Comparison of ENCODE assay signal across 8 cellular contexts in the genomic region with DNA sequence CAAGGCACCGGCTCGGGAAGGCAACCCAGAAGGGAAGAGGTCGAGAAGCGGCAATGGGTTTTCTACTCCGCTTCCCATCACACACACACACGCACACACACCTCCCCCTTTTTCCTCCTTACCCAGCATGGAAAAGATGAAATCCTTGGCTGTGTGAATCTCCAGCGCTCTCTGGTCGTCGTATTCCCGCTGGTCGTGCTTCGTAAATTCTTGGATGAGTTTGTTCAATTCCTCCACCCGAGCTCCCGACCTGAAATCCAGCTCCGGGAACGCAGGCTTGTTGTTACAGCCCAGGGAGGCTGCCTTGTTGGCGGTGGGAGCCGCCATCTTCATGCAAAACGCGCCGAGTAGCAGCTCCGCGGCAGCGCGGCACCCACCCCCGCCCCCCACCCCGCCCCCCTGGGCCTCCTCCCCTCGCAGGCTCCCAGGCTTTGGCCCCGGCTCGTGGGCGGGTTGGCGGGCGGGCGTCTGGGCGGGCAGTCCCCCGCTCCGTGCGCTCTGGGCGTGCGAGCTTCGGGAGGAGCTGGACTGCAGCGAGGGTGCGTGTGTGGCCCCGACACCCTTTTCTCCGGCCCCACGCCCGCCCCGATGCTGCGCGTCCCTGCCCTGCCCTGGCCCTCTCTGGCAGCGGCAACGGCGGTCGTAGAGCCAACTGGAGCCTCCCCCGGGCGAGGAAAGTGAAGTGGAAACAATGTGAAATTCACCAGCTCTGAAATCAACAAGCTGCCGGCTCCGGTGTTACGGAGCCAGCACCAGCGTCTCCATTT. TPM values are rescaled to one million over a fixed set of nuclear protein-coding genes. Genes with fewer than 3 reads are reported as not detected.
DNase-seq lines count a peak whose midpoint lies in the region; ATAC-seq lines count a peak whose summit lies in the region.

A gene with protein sequence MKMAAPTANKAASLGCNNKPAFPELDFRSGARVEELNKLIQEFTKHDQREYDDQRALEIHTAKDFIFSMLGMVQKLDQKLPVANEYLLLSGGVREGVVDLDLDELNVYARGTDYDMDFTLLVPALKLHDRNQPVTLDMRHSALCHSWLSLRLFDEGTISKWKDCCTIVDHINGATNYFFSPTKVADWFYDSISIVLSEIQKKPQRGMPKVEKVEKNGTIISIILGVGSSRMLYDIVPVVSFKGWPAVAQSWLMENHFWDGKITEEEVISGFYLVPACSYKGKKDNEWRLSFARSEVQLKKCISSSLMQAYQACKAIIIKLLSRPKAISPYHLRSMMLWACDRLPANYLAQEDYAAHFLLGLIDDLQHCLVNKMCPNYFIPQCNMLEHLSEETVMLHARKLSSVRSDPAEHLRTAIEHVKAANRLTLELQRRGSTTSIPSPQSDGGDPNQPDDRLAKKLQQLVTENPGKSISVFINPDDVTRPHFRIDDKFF (minus strand): TSS at position 349 of the 767 bp plus-strand sequence. CDS start 16 bp downstream, at position 333.

- peak within 1 kb of the TSS; percentile 99 for H3K4me3 Mint-ChIP-seq in activated T-cell treated with anti-CD3 and anti-CD28 coated beads, Interleukin-2, amount 50 U/mL, for 72 hours
- H3K4me3 Mint-ChIP-seq in stimulated activated naive B cell treated with anti-CD40 and anti-IgM and Interleukin-4, amounts not matched to agents 10 μg/mL and 1 μg/mL and 100 μg/mL, for 72 hours: peak within 1 kb of the TSS; percentile 86

- 0 to 1% methylated on average over 51 to 59 of the region's 60 CpGs for WGBS in esophagus, 2 donors

- H3K27me3 ChIP-seq in esophagus (ENCODE audit: control insufficient read depth in 1 of 2, insufficient read depth in 2 of 2, low read length in 2 of 2): peaks cover 0 to 2% of the 10 kb centered on the region in 2 donors

- H3K27me3 Mint-ChIP-seq in activated T-cell treated with anti-CD3 and anti-CD28 coated beads, Interleukin-2, amount 50 U/mL, for 72 hours (ENCODE audit: low read depth): peaks cover 77% of the 10 kb centered on the region
- peaks cover 66 to 71% of the 10 kb centered on the region in 2 donors for H3K27me3 Mint-ChIP-seq in stimulated activated naive B cell treated with anti-CD40 and anti-IgM and Interleukin-4, amounts not matched to agents 10 μg/mL and 1 μg/mL and 100 μg/mL, for 72 hours

- DNase-seq in DMS 273 treated with DMSO at 0.1 percent for 48 hours (lab: John Stamatoyannopoulos, UW) (peak; percentile 81), HS-5 (ENCODE audit: low read depth) (peak; percentile 52), NOMO-1 treated with DMSO at 0.1 percent for 48 hours (lab: John Stamatoyannopoulos, UW; ENCODE audit: unreplicated experiment) (peak; percentile 67), mucosa of gallbladder (ENCODE audit: low spot score) (peak; percentile 69)
- DNase-seq in activated T-cell treated with anti-CD3 and anti-CD28 coated beads, Interleukin-2, amount 50 U/mL, for 72 hours: peak; percentile 64 to 73
- DNase-seq in stimulated activated naive B cell treated with anti-CD40 and anti-IgM and Interleukin-4, amounts not matched to agents 10 μg/mL and 1 μg/mL and 100 μg/mL, for 72 hours: peak; percentile 10

- H3K36me3 Mint-ChIP-seq in activated T-cell treated with anti-CD3 and anti-CD28 coated beads, Interleukin-2, amount 50 U/mL, for 72 hours (ENCODE audit: insufficient read depth in 2 of 2): peaks cover 6 to 9% of the 10 kb centered on the region in 2 donors
- peaks cover 0 to 4% of the 10 kb centered on the region in 2 donors for H3K36me3 Mint-ChIP-seq in stimulated activated naive B cell treated with anti-CD40 and anti-IgM and Interleukin-4, amounts not matched to agents 10 μg/mL and 1 μg/mL and 100 μg/mL, for 72 hours

- H3K27ac Mint-ChIP-seq in activated T-cell treated with anti-CD3 and anti-CD28 coated beads, Interleukin-2, amount 50 U/mL, for 72 hours: peak within 1 kb of the TSS; percentile 98
- peak within 1 kb of the TSS; percentile 85 for H3K27ac Mint-ChIP-seq in stimulated activated naive B cell treated with anti-CD40 and anti-IgM and Interleukin-4, amounts not matched to agents 10 μg/mL and 1 μg/mL and 100 μg/mL, for 72 hours

- H3K36me3 ChIP-seq in esophagus (ENCODE audit: control insufficient read depth in 2 of 2, insufficient read depth in 2 of 2, low read length in 1 of 2): no peaks in the 10 kb centered on the region

- no peaks in the 10 kb centered on the region for H3K9me3 Mint-ChIP-seq in activated T-cell treated with anti-CD3 and anti-CD28 coated beads, Interleukin-2, amount 50 U/mL, for 72 hours
- H3K9me3 Mint-ChIP-seq in stimulated activated naive B cell treated with anti-CD40 and anti-IgM and Interleukin-4, amounts not matched to agents 10 μg/mL and 1 μg/mL and 100 μg/mL, for 72 hours: no peaks in the 10 kb centered on the region

- H3K9me3 ChIP-seq in esophagus (ENCODE audit: control insufficient read depth in 2 of 2, insufficient read depth in 1 of 2, low read depth in 1 of 2, low read length in 1 of 2): no peaks in the 10 kb centered on the region

- H3K27ac ChIP-seq in esophagus (ENCODE audit: low read depth in 2 of 2, low read length in 1 of 2): peak within 1 kb of the TSS; percentile 90

- peak within 1 kb of the TSS; percentile 79 to 83 for H3K4me3 ChIP-seq in esophagus (ENCODE audit: low read depth in 1 of 2, low read length in 2 of 2)

- ATAC-seq in GM21381 (IDR thresholded peaks at IDR 0.05; ENCODE audit: unreplicated experiment): peak; percentile 52
- peak; percentile 75 to 77 for ATAC-seq in activated T-cell treated with anti-CD3 and anti-CD28 coated beads, Interleukin-2, amount 50 U/mL, for 72 hours (replicated peaks in 1 of 2)
- ATAC-seq in stimulated activated naive B cell treated with anti-CD40 and anti-IgM and Interleukin-4, amounts not matched to agents 10 μg/mL and 1 μg/mL and 100 μg/mL, for 72 hours (replicated peaks): peak; percentile 63 to 73

- H3K4me1 ChIP-seq in esophagus (ENCODE audit: control insufficient read depth in 2 of 2, insufficient read depth in 2 of 2, low read length in 1 of 2): no peaks in the 10 kb centered on the region

- H3K4me1 Mint-ChIP-seq in activated T-cell treated with anti-CD3 and anti-CD28 coated beads, Interleukin-2, amount 50 U/mL, for 72 hours (ENCODE audit: low read depth): peaks cover 28% of the 10 kb centered on the region
- H3K4me1 Mint-ChIP-seq in stimulated activated naive B cell treated with anti-CD40 and anti-IgM and Interleukin-4, amounts not matched to agents 10 μg/mL and 1 μg/mL and 100 μg/mL, for 72 hours: peaks cover 12 to 29% of the 10 kb centered on the region in 2 donors

RNA-seq across cellular contexts. Expression of the gene that starts here (rescaled TPM):
- total RNA-seq in activated T-cell treated with anti-CD3 and anti-CD28 coated beads, Interleukin-2, amount 50 U/mL, for 72 hours: 10 to 100 TPM; 10.5 to 26.9 TPM
- polyA plus RNA-seq in esophagus: 1 to 10 TPM in 1 of 2 donors, under 1 TPM in 1; 0.61 to 1.6 TPM
- 8.7 TPM for total RNA-seq in mucosa of gallbladder

Comparison
In these comparisons a context has a peak if more than half of its experiments do, and no peak if none do; other contexts are left out.
1. Peak in every context shown above with its lines: DNase-seq, ATAC-seq, H3K4me3 ChIP-seq and H3K27ac ChIP-seq.
2. DNase-seq: peak in every context shown above with its lines; median percentile 81 in DMS 273 treated with DMSO at 0.1 percent for 48 hours; 69 in mucosa of gallbladder; 68 in activated T-cell treated with anti-CD3 and anti-CD28 coated beads, Interleukin-2, amount 50 U/mL, for 72 hours; 67 in NOMO-1 treated with DMSO at 0.1 percent for 48 hours; 52 in HS-5; 10 in stimulated activated naive B cell treated with anti-CD40 and anti-IgM and Interleukin-4, amounts not matched to agents 10 μg/mL and 1 μg/mL and 100 μg/mL, for 72 hours.